In the genomic region with DNA sequence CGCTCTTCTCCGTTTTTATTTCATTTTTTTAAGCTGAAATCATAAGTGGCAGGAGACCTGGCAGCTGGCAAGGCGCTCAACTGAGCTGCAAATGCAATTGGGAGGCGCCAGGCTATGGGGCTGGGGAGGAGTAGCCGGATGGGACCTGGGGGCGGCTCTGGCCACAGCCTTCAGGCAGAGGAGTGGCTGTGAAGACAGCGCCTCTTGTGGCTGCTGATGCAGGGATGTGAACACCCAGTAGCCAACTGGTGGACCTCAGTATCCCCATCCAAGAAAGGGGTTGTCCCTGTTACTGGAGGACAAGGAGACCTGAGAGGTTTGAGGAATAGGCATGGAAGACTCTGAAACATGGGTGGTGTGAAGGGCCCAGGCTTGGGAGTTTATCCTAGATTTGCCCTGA, we compare ENCODE assay signal across 1 cellular context.
TF ChIP-seq lines count a peak whose summit lies in the region.

No MANE protein-coding gene starts in this region.

TF ChIP-seq in K562, 482 proteins besides CTCF, POLR2A, EP300 and RAD21 (continued from another document):
- TF ChIP-seq, protein P1, sequence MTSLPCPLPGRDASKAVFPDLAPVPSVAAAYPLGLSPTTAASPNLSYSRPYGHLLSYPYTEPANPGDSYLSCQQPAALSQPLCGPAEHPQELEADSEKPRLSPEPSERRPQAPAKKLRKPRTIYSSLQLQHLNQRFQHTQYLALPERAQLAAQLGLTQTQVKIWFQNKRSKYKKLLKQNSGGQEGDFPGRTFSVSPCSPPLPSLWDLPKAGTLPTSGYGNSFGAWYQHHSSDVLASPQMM (CRISPR knock-in tag; IDR thresholded peaks at IDR 0.05) = no peak
- TF ChIP-seq HMGN3 (IDR thresholded peaks at IDR 0.05; ENCODE audit: borderline replicate concordance, extremely low read depth, insufficient read length, low read depth, low read length) (no peak), NFIX (CRISPR knock-in tag; IDR thresholded peaks at IDR 0.05; ENCODE audit: low read depth) (no peak), ZNF586 (CRISPR knock-in tag; conservative IDR thresholded peaks at IDR 0.05) (no peak), MEF2A (IDR thresholded peaks at IDR 0.05; ENCODE audit: control insufficient read depth, low read depth, low read length) (no peak), SPI1 (IDR thresholded peaks at IDR 0.05; ENCODE audit: borderline replicate concordance, low read depth, low read length) (no peak), TAF9B (IDR thresholded peaks at IDR 0.05; ENCODE audit: partially characterized antibody) (no peak), SMARCB1 (IDR thresholded peaks at IDR 0.05; ENCODE audit: insufficient read length, low read depth) (no peak), NCOA2 (IDR thresholded peaks at IDR 0.05; ENCODE audit: partially characterized antibody in 2 of 2) (no peak), ZBTB17 (CRISPR knock-in tag; IDR thresholded peaks at IDR 0.05) (no peak), TAF15 (IDR thresholded peaks at IDR 0.05; ENCODE audit: low read depth, low read length) (no peak), STAG1 (CRISPR knock-in tag; IDR thresholded peaks at IDR 0.05; ENCODE audit: borderline replicate concordance) (0 out of 2 replicates have a peak, but pooled peaks have one; percentile 43), RBBP5 (IDR thresholded peaks at IDR 0.05; ENCODE audit: borderline replicate concordance, insufficient read depth, low read length, poor library complexity, severe bottlenecking) (no peak), MECOM (CRISPR knock-in tag; IDR thresholded peaks at IDR 0.05) (no peak), EGR1 (conservative IDR thresholded peaks at IDR 0.05) (peak; percentile 61; the same call in 1 of the 2 replicates), KDM1A (IDR thresholded peaks at IDR 0.05) (0 out of 4 replicates have a peak, but pooled peaks of 1 of the 2 experiments have one; percentile 20), MTA3 (IDR thresholded peaks at IDR 0.05; ENCODE audit: borderline replicate concordance) (no peak), BCOR (IDR thresholded peaks at IDR 0.05) (peak; percentile 49; the same call in 1 of the 2 replicates), ARHGAP35 (IDR thresholded peaks at IDR 0.05; ENCODE audit: partially characterized antibody) (no peak), BRD4 (IDR thresholded peaks at IDR 0.05) (no peak), GATAD2A (IDR thresholded peaks at IDR 0.05) (no peak)
- TF ChIP-seq, protein P2, sequence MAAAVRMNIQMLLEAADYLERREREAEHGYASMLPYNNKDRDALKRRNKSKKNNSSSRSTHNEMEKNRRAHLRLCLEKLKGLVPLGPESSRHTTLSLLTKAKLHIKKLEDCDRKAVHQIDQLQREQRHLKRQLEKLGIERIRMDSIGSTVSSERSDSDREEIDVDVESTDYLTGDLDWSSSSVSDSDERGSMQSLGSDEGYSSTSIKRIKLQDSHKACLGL (CRISPR knock-in tag; IDR thresholded peaks at IDR 0.05; ENCODE audit: borderline replicate concordance, poor library complexity, severe bottlenecking) = no peak
- TF ChIP-seq, protein P3, sequence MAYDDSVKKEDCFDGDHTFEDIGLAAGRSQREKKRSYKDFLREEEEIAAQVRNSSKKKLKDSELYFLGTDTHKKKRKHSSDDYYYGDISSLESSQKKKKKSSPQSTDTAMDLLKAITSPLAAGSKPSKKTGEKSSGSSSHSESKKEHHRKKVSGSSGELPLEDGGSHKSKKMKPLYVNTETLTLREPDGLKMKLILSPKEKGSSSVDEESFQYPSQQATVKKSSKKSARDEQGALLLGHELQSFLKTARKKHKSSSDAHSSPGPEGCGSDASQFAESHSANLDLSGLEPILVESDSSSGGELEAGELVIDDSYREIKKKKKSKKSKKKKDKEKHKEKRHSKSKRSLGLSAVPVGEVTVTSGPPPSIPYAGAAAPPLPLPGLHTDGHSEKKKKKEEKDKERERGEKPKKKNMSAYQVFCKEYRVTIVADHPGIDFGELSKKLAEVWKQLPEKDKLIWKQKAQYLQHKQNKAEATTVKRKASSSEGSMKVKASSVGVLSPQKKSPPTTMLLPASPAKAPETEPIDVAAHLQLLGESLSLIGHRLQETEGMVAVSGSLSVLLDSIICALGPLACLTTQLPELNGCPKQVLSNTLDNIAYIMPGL (CRISPR knock-in tag; IDR thresholded peaks at IDR 0.05) = no peak
- TF ChIP-seq, protein P4, sequence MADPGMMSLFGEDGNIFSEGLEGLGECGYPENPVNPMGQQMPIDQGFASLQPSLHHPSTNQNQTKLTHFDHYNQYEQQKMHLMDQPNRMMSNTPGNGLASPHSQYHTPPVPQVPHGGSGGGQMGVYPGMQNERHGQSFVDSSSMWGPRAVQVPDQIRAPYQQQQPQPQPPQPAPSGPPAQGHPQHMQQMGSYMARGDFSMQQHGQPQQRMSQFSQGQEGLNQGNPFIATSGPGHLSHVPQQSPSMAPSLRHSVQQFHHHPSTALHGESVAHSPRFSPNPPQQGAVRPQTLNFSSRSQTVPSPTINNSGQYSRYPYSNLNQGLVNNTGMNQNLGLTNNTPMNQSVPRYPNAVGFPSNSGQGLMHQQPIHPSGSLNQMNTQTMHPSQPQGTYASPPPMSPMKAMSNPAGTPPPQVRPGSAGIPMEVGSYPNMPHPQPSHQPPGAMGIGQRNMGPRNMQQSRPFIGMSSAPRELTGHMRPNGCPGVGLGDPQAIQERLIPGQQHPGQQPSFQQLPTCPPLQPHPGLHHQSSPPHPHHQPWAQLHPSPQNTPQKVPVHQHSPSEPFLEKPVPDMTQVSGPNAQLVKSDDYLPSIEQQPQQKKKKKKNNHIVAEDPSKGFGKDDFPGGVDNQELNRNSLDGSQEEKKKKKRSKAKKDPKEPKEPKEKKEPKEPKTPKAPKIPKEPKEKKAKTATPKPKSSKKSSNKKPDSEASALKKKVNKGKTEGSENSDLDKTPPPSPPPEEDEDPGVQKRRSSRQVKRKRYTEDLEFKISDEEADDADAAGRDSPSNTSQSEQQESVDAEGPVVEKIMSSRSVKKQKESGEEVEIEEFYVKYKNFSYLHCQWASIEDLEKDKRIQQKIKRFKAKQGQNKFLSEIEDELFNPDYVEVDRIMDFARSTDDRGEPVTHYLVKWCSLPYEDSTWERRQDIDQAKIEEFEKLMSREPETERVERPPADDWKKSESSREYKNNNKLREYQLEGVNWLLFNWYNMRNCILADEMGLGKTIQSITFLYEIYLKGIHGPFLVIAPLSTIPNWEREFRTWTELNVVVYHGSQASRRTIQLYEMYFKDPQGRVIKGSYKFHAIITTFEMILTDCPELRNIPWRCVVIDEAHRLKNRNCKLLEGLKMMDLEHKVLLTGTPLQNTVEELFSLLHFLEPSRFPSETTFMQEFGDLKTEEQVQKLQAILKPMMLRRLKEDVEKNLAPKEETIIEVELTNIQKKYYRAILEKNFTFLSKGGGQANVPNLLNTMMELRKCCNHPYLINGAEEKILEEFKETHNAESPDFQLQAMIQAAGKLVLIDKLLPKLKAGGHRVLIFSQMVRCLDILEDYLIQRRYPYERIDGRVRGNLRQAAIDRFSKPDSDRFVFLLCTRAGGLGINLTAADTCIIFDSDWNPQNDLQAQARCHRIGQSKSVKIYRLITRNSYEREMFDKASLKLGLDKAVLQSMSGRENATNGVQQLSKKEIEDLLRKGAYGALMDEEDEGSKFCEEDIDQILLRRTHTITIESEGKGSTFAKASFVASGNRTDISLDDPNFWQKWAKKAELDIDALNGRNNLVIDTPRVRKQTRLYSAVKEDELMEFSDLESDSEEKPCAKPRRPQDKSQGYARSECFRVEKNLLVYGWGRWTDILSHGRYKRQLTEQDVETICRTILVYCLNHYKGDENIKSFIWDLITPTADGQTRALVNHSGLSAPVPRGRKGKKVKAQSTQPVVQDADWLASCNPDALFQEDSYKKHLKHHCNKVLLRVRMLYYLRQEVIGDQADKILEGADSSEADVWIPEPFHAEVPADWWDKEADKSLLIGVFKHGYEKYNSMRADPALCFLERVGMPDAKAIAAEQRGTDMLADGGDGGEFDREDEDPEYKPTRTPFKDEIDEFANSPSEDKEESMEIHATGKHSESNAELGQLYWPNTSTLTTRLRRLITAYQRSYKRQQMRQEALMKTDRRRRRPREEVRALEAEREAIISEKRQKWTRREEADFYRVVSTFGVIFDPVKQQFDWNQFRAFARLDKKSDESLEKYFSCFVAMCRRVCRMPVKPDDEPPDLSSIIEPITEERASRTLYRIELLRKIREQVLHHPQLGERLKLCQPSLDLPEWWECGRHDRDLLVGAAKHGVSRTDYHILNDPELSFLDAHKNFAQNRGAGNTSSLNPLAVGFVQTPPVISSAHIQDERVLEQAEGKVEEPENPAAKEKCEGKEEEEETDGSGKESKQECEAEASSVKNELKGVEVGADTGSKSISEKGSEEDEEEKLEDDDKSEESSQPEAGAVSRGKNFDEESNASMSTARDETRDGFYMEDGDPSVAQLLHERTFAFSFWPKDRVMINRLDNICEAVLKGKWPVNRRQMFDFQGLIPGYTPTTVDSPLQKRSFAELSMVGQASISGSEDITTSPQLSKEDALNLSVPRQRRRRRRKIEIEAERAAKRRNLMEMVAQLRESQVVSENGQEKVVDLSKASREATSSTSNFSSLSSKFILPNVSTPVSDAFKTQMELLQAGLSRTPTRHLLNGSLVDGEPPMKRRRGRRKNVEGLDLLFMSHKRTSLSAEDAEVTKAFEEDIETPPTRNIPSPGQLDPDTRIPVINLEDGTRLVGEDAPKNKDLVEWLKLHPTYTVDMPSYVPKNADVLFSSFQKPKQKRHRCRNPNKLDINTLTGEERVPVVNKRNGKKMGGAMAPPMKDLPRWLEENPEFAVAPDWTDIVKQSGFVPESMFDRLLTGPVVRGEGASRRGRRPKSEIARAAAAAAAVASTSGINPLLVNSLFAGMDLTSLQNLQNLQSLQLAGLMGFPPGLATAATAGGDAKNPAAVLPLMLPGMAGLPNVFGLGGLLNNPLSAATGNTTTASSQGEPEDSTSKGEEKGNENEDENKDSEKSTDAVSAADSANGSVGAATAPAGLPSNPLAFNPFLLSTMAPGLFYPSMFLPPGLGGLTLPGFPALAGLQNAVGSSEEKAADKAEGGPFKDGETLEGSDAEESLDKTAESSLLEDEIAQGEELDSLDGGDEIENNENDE (IDR thresholded peaks at IDR 0.05; ENCODE audit: low read depth, low read length) = no peak
- TF ChIP-seq, protein P5, sequence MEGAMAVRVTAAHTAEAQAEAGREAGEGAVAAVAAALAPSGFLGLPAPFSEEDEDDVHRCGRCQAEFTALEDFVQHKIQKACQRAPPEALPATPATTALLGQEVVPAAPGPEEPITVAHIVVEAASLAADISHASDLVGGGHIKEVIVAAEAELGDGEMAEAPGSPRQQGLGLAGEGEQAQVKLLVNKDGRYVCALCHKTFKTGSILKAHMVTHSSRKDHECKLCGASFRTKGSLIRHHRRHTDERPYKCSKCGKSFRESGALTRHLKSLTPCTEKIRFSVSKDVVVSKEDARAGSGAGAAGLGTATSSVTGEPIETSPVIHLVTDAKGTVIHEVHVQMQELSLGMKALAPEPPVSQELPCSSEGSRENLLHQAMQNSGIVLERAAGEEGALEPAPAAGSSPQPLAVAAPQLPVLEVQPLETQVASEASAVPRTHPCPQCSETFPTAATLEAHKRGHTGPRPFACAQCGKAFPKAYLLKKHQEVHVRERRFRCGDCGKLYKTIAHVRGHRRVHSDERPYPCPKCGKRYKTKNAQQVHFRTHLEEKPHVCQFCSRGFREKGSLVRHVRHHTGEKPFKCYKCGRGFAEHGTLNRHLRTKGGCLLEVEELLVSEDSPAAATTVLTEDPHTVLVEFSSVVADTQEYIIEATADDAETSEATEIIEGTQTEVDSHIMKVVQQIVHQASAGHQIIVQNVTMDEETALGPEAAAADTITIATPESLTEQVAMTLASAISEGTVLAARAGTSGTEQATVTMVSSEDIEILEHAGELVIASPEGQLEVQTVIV (CRISPR knock-in tag; IDR thresholded peaks at IDR 0.05; ENCODE audit: borderline replicate concordance) = no peak
- TF ChIP-seq, protein P6, sequence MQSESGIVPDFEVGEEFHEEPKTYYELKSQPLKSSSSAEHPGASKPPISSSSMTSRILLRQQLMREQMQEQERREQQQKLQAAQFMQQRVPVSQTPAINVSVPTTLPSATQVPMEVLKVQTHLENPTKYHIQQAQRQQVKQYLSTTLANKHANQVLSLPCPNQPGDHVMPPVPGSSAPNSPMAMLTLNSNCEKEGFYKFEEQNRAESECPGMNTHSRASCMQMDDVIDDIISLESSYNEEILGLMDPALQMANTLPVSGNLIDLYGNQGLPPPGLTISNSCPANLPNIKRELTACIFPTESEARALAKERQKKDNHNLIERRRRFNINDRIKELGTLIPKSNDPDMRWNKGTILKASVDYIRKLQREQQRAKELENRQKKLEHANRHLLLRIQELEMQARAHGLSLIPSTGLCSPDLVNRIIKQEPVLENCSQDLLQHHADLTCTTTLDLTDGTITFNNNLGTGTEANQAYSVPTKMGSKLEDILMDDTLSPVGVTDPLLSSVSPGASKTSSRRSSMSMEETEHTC (IDR thresholded peaks at IDR 0.05) = no peak
